8 cellular contexts compared by ENCODE assay signal in genomic region chr6:6407061-6407723, GRCh38.
A peak's percentile ranks its signal among the peaks of the same experiment; 100 is the strongest.
DNase-seq lines count a peak whose midpoint lies in the region; ATAC-seq, FAIRE-seq and TF ChIP-seq lines count a peak whose summit lies in the region.

No MANE protein-coding gene starts in this region.

- no peak overlapping the region for H3K4me3 ChIP-seq in fibroblast of mammary gland (ENCODE audit: control insufficient read depth, low read depth, low read length)

- DNase-seq in GM12892 (ENCODE audit: insufficient read length) (no peak), fibroblast of mammary gland (ENCODE audit: low read depth) (peak; percentile 57), SK-N-DZ (ENCODE audit: low spot score) (no peak), EL (no peak), NCI-H1105 (lab: John Stamatoyannopoulos, UW) (no peak), DMS153 treated with DMSO at 0.1 percent for 48 hours (lab: John Stamatoyannopoulos, UW; ENCODE audit: unreplicated experiment) (no peak)

- ATAC-seq in GM21423 (IDR thresholded peaks at IDR 0.05; ENCODE audit: unreplicated experiment), result peak; percentile 95
- peak; percentile 95 for ATAC-seq in HG03460 (IDR thresholded peaks at IDR 0.05; ENCODE audit: unreplicated experiment)

- TF ChIP-seq CTCF in fibroblast of mammary gland (conservative IDR thresholded peaks at IDR 0.05; ENCODE audit: control insufficient read depth, insufficient read depth, low read depth, low read length), result no peak

- TF ChIP-seq POLR2A in GM12892 (IDR thresholded peaks at IDR 0.05; ENCODE audit: low read depth, low read length), result no peak

- FAIRE-seq in GM12892 (lab: Jason Lieb, UNC), result peak; percentile 95
